ENCODE assay signal across 20 cellular contexts in the genomic region with DNA sequence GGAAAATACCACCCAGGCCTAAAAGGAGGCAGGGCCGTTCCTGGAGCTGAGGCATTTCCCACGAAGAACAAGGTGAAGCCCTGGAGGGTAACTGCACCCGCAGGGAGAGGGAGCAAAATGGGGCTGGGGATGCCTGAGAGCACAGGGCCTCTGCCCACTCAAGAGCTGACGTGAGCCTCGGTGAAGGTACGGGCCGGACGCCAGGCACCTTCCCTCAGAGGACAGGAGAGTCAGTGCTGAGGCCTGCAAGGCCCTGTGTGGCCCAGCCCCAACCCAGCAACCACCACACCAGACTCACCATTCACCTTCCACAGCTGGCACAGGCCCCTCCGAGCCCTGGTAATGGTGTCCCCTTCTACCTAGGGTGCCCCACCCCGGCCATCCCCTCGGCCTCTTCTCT. TPM values are rescaled to one million over a fixed set of nuclear protein-coding genes. Genes with fewer than 3 reads are reported as not detected.
DNase-seq lines count a peak whose midpoint lies in the region; ATAC-seq, FAIRE-seq and TF ChIP-seq lines count a peak whose summit lies in the region.
"Had no signal": no experiment of that assay in that cellular context is flagged by ENCODE, and none has a peak within 500 bp of the region (broad histone marks: within the 10 kb centered on the region; RNA-seq: fewer than 3 reads in every experiment).

No MANE protein-coding gene starts in this region.

- no peaks in the 10 kb centered on the region for H4K20me1 ChIP-seq in HepG2 (ENCODE audit: insufficient read depth, low read length)

- no peak overlapping the region for H3K27ac ChIP-seq in HepG2 (ENCODE audit: extremely low read length, insufficient read depth, low read length)
- H3K27ac ChIP-seq in right lobe of liver: no peak overlapping the region
- no peak overlapping the region for H3K27ac ChIP-seq in CD4-positive, alpha-beta memory T cell (ENCODE audit: low read depth, low read length)
- H3K27ac ChIP-seq: C4-2B had no signal

- POLR2A ChIA-PET in HepG2 (lab: Yijun Ruan, JAX): no interaction called here
- POLR2A ChIA-PET in CD4-positive, alpha-beta memory T cell (lab: Charles Lee; ENCODE audit: partially characterized antibody): interaction anchor here (0.5 to 0.9 kb wide), 2 partner anchors 14 to 333 kb away, joined by 3 to 4 read pairs; no protein-coding TSS in a partner anchor

- H3K4me2 ChIP-seq in HepG2 (ENCODE audit: low read depth, low read length): no peak overlapping the region

- H3K27me3 ChIP-seq in HepG2 (ENCODE audit: control insufficient read depth in 1 of 2, insufficient read depth in 2 of 2, low read length in 2 of 2) (no peaks in the 10 kb centered on the region), right lobe of liver (no peaks in the 10 kb centered on the region), H7 (ENCODE audit: control insufficient read depth, insufficient read depth, low read length) (no peaks in the 10 kb centered on the region)
- H3K27me3 ChIP-seq in CD4-positive, alpha-beta memory T cell (ENCODE audit: insufficient read depth, low read length): no peaks in the 10 kb centered on the region

- ATAC-seq in HepG2: no peak; the same call in 2 of the 3 replicates
- ATAC-seq in right lobe of liver: no peak
- peak; percentile 11 for ATAC-seq in stimulated activated effector memory CD8-positive, alpha-beta T cell treated with anti-CD3 and anti-CD28 coated beads, Interleukin-12 subunit alpha, Interleukin-12 subunit beta, amount 100 ng/mL, for 72 hours

- in situ Hi-C loops in HepG2 (cut with HindIII; ENCODE audit: extremely low pct_ligation_motif_present, low pct_unique_long_range_greater_than_20kb): no loop called here

- H3K4me3 ChIP-seq in HepG2 (replicated peaks in 1 of 3; ENCODE audit: insufficient read depth in 1 of 3, low read depth in 2 of 3, low read length in 3 of 3) (no peak overlapping the region), right lobe of liver (no peak overlapping the region), H7 (ENCODE audit: insufficient read depth, low read depth, low read length) (no peak overlapping the region)
- no peak overlapping the region for H3K4me3 ChIP-seq in CD4-positive, alpha-beta memory T cell (ENCODE audit: low read length in 2 of 2)

- no peaks in the 10 kb centered on the region for H3K27me3 Mint-ChIP-seq in dendritic cell treated with granulocyte-macrophage colony-stimulating factor and Interleukin-4, amounts not matched to agents 40 ng/mL and 50 ng/mL, for 4 days
- H3K27me3 Mint-ChIP-seq in CD4-positive, alpha-beta memory T cell: no peaks in the 10 kb centered on the region
- H3K27me3 Mint-ChIP-seq: B cell; CD8-positive, alpha-beta memory T cell had no signal

- TF ChIP-seq POLR2A in HepG2 (IDR thresholded peaks at IDR 0.05; ENCODE audit: insufficient read depth in 1 of 2, low read depth in 2 of 2, low read length in 2 of 2) (no peak), right lobe of liver (IDR thresholded peaks at IDR 0.05) (no peak)

- CTCF ChIA-PET in HepG2 (lab: Yijun Ruan, JAX; ENCODE audit: low intra/inter-chr PET ratio, low total read pairs): no interaction called here
- CTCF ChIA-PET in CD4-positive, alpha-beta memory T cell (lab: Charles Lee; ENCODE audit: partially characterized antibody): interaction anchor here (1.2 kb wide), 1 partner anchor 92 kb away, joined by 3 read pairs; no protein-coding TSS in a partner anchor

- DNase-seq in HepG2 (ENCODE audit: low spot score) (no peak), right lobe of liver (no peak), H7 (peak; percentile 27), GM19239 (ENCODE audit: insufficient read length, low spot score) (no peak)
- DNase-seq in stimulated activated effector memory CD8-positive, alpha-beta T cell treated with anti-CD3 and anti-CD28 coated beads, Interleukin-12 subunit alpha, Interleukin-12 subunit beta, amount 100 ng/mL, for 72 hours (ENCODE audit: low spot score in 2 of 2): no peak
- no peak for DNase-seq in CD4-positive, alpha-beta memory T cell
- DNase-seq in activated CD4-positive, alpha-beta T cell treated with anti-CD3 and anti-CD28 coated beads, Interleukin-2, amount 50 U/mL, for 48 hours: no peak
- DNase-seq: ACHN; Caco-2; CD8-positive, alpha-beta memory T cell; DND-41; GF-D8; HCEC 1CT; KBM-7 had no signal

- no peak for TF ChIP-seq RAD21 in HepG2 (CRISPR knock-in tag; IDR thresholded peaks at IDR 0.05)

- no peak for FAIRE-seq in HepG2 (lab: Jason Lieb, UNC)
- no peak for FAIRE-seq in GM19239 (lab: Jason Lieb, UNC)
- FAIRE-seq: GM18507, H1, HTR-8/SVneo had no signal

- H3K4me1 ChIP-seq in HepG2 (ENCODE audit: insufficient read depth, low read length) (no peaks in the 10 kb centered on the region), right lobe of liver (no peaks in the 10 kb centered on the region)
- no peaks in the 10 kb centered on the region for H3K4me1 ChIP-seq in CD4-positive, alpha-beta memory T cell (ENCODE audit: insufficient read depth, low read length)
- H3K4me1 ChIP-seq: Caco-2 had no signal

- H3K9me3 Mint-ChIP-seq in dendritic cell treated with granulocyte-macrophage colony-stimulating factor and Interleukin-4, amounts not matched to agents 40 ng/mL and 50 ng/mL, for 4 days: no peaks in the 10 kb centered on the region
- H3K9me3 Mint-ChIP-seq in stimulated activated effector memory CD8-positive, alpha-beta T cell treated with anti-CD3 and anti-CD28 coated beads, Interleukin-12 subunit alpha, Interleukin-12 subunit beta, amount 100 ng/mL, for 72 hours: no peaks in the 10 kb centered on the region
- H3K9me3 Mint-ChIP-seq in CD4-positive, alpha-beta memory T cell: no peaks in the 10 kb centered on the region
- H3K9me3 Mint-ChIP-seq: CD8-positive, alpha-beta memory T cell had no signal

- no peak overlapping the region for H3K9ac ChIP-seq in HepG2 (ENCODE audit: insufficient read depth, low read depth, low read length)

- no peak overlapping the region for H2AFZ ChIP-seq in HepG2 (ENCODE audit: low read length)

- no peak overlapping the region for H3K4me3 Mint-ChIP-seq in dendritic cell treated with granulocyte-macrophage colony-stimulating factor and Interleukin-4, amounts not matched to agents 40 ng/mL and 50 ng/mL, for 4 days
- no peak overlapping the region for H3K4me3 Mint-ChIP-seq in stimulated activated effector memory CD8-positive, alpha-beta T cell treated with anti-CD3 and anti-CD28 coated beads, Interleukin-12 subunit alpha, Interleukin-12 subunit beta, amount 100 ng/mL, for 72 hours
- H3K4me3 Mint-ChIP-seq in CD4-positive, alpha-beta memory T cell: no peak overlapping the region
- H3K4me3 Mint-ChIP-seq: B cell; CD8-positive, alpha-beta memory T cell had no signal

- H3K79me2 ChIP-seq in HepG2 (ENCODE audit: insufficient read depth, low read length): no peaks in the 10 kb centered on the region

- WGBS in HepG2 (ENCODE audit: low lambda C conversion rate): 97% methylated on average over 4 of the region's 11 CpGs
- WGBS in right lobe of liver (ENCODE audit: insufficient coverage, low coverage, low lambda C conversion rate, missing lambda C conversion rate): 80% methylated on average over 1 of the region's 11 CpGs

- no peaks in the 10 kb centered on the region for H3K9me3 ChIP-seq in HepG2 (ENCODE audit: low read length)
- H3K9me3 ChIP-seq in right lobe of liver: no peaks in the 10 kb centered on the region
- H3K9me3 ChIP-seq in CD4-positive, alpha-beta memory T cell (ENCODE audit: control insufficient read depth in 1 of 2, low read length in 2 of 2): no peaks in the 10 kb centered on the region
- H3K9me3 ChIP-seq: Caco-2 had no signal

- H3K27ac Mint-ChIP-seq in dendritic cell treated with granulocyte-macrophage colony-stimulating factor and Interleukin-4, amounts not matched to agents 40 ng/mL and 50 ng/mL, for 4 days: peak overlapping the region; percentile 70
- H3K27ac Mint-ChIP-seq in stimulated activated effector memory CD8-positive, alpha-beta T cell treated with anti-CD3 and anti-CD28 coated beads, Interleukin-12 subunit alpha, Interleukin-12 subunit beta, amount 100 ng/mL, for 72 hours: peak overlapping the region; percentile 65
- no peak overlapping the region for H3K27ac Mint-ChIP-seq in CD4-positive, alpha-beta memory T cell
- H3K27ac Mint-ChIP-seq: B cell had no signal

- H3K36me3 ChIP-seq in HepG2 (replicated peaks in 1 of 2; ENCODE audit: control insufficient read depth in 1 of 2, insufficient read depth in 2 of 2, low read length in 2 of 2) (peaks cover 45 to 87% of the 10 kb centered on the region in 2 experiments), right lobe of liver (peaks cover 4 to 84% (median 36%) of the 10 kb centered on the region in 4 donors), H7 (replicated peaks; ENCODE audit: control insufficient read depth, insufficient read depth, low read length) (peaks cover 66% of the 10 kb centered on the region)
- H3K36me3 ChIP-seq in CD4-positive, alpha-beta memory T cell (ENCODE audit: insufficient read depth, low read length): peaks cover 85% of the 10 kb centered on the region

- intact Hi-C loops in HepG2 (cut with micrococcal nuclease; ENCODE audit: unreplicated experiment) (no loop called here), right lobe of liver (cut with DNase I) (no loop called here)
- intact Hi-C loops in dendritic cell treated with granulocyte-macrophage colony-stimulating factor and Interleukin-4, amounts not matched to agents 40 ng/mL and 50 ng/mL, for 4 days (cut with micrococcal nuclease): no loop called here
- intact Hi-C loops in CD4-positive, alpha-beta memory T cell (cut with micrococcal nuclease): no loop called here

- no peak for TF ChIP-seq CTCF in HepG2 (CRISPR knock-in tag; IDR thresholded peaks at IDR 0.05)
- no peak for TF ChIP-seq CTCF in right lobe of liver (IDR thresholded peaks at IDR 0.05)

- no peaks in the 10 kb centered on the region for H3K4me1 Mint-ChIP-seq in dendritic cell treated with granulocyte-macrophage colony-stimulating factor and Interleukin-4, amounts not matched to agents 40 ng/mL and 50 ng/mL, for 4 days (ENCODE audit: low read depth)
- H3K4me1 Mint-ChIP-seq in stimulated activated effector memory CD8-positive, alpha-beta T cell treated with anti-CD3 and anti-CD28 coated beads, Interleukin-12 subunit alpha, Interleukin-12 subunit beta, amount 100 ng/mL, for 72 hours: peaks cover 6% of the 10 kb centered on the region
- H3K4me1 Mint-ChIP-seq in CD4-positive, alpha-beta memory T cell: no peaks in the 10 kb centered on the region
- H3K4me1 Mint-ChIP-seq: B cell; CD8-positive, alpha-beta memory T cell had no signal

- H3K36me3 Mint-ChIP-seq in dendritic cell treated with granulocyte-macrophage colony-stimulating factor and Interleukin-4, amounts not matched to agents 40 ng/mL and 50 ng/mL, for 4 days (ENCODE audit: low read depth): peaks cover 100% of the 10 kb centered on the region
- H3K36me3 Mint-ChIP-seq in stimulated activated effector memory CD8-positive, alpha-beta T cell treated with anti-CD3 and anti-CD28 coated beads, Interleukin-12 subunit alpha, Interleukin-12 subunit beta, amount 100 ng/mL, for 72 hours: peaks cover 100% of the 10 kb centered on the region
- H3K36me3 Mint-ChIP-seq in CD4-positive, alpha-beta memory T cell: peaks cover 72 to 76% of the 10 kb centered on the region in 2 donors

- BruUV-seq in HepG2 (replicated peaks; lab: Mats Ljungman, UMichigan): no TSS peak

- no peak for TF ChIP-seq EP300 in HepG2 (IDR thresholded peaks at IDR 0.05; ENCODE audit: low read depth in 2 of 2, low read length in 2 of 2)
- TF ChIP-seq EP300 in HepG2 (CRISPR knock-in tag; IDR thresholded peaks at IDR 0.05; ENCODE audit: borderline replicate concordance): no peak

RNA-seq across cellular contexts. Expression of a gene that starts 36.3 kb away (rescaled TPM):
- total RNA-seq in HepG2 (2016; rRNA removed; fragmentation: Illumina TruSeq; extraction: Trizol) (71.3 and 91.1 TPM in 2 replicates), right lobe of liver (10 to 100 TPM; 12.6 to 37.3 (median 24.4) TPM)
- total RNA-seq in HepG2 (2016; cell fraction: cytosol; rRNA removed; fragmentation: Illumina TruSeq; extraction: Trizol; ENCODE audit: low read depth): 19.2 and 22.3 TPM in 2 replicates
- total RNA-seq in HepG2 (2016; cell fraction: insoluble cytoplasmic fraction; rRNA removed; fragmentation: Illumina TruSeq; extraction: Trizol): 56.4 and 79.8 TPM in 2 replicates
- total RNA-seq in HepG2 (2016; cell fraction: membrane; rRNA removed; fragmentation: Illumina TruSeq; extraction: Trizol): 22.8 and 25.9 TPM in 2 replicates
- total RNA-seq in HepG2 (2016; cell fraction: nucleus; rRNA removed; fragmentation: Illumina TruSeq; extraction: Trizol): 75.7 and 86.8 TPM in 2 replicates
- 24.5 and 31.2 TPM in 2 replicates for polyA plus RNA-seq in HepG2 (2011; rRNA removed)
- 8.4 and 10.3 TPM in 2 replicates for polyA plus RNA-seq in HepG2 (2011; cell fraction: cytosol; rRNA removed)
- polyA plus RNA-seq in HepG2 (2011; cell fraction: nucleus; rRNA removed): 93.5 and 117 TPM in 2 replicates
- 44.7 and 63.7 TPM in 2 replicates for polyA plus RNA-seq in HepG2 (2012)
- polyA plus RNA-seq in HepG2 (2016; cell fraction: cytosol; fragmentation: Illumina TruSeq; extraction: Trizol; ENCODE audit: low read depth): 4.3 and 4.9 TPM in 2 replicates
- polyA plus RNA-seq in HepG2 (2016; cell fraction: insoluble cytoplasmic fraction; fragmentation: Illumina TruSeq; extraction: Trizol; ENCODE audit: low read depth): 51.8 and 69.6 TPM in 2 replicates
- 11.8 and 13.3 TPM in 2 replicates for polyA plus RNA-seq in HepG2 (2016; cell fraction: membrane; fragmentation: Illumina TruSeq; extraction: Trizol; ENCODE audit: low read depth)
- 227 and 231 TPM in 2 replicates for polyA plus RNA-seq in HepG2 (2016; cell fraction: nucleus; fragmentation: Illumina TruSeq; extraction: Trizol; ENCODE audit: insufficient read depth, low read depth)
- 52.1 and 125 TPM in 2 replicates for polyA minus RNA-seq in HepG2 (2011; rRNA and poly(A)+ RNA removed; ENCODE audit: low replicate concordance)
- 28.0 and 28.5 TPM in 2 replicates for polyA minus RNA-seq in HepG2 (2011; cell fraction: cytosol; rRNA and poly(A)+ RNA removed)
- 40.2 and 40.9 TPM in 2 replicates for polyA minus RNA-seq in HepG2 (2011; cell fraction: nucleus; rRNA and poly(A)+ RNA removed)
- 128 and 129 TPM in 2 replicates for total RNA-seq in H7 (2014; rRNA removed; shearing (Covaris generic))
- 100 to 1,000 TPM; 208 to 250 TPM for total RNA-seq in CD4-positive, alpha-beta memory T cell
- 100 to 1,000 TPM in 1 of 2 donors, 10 to 100 TPM in 1; 53.5 to 166 TPM for polyA plus RNA-seq in CD4-positive, alpha-beta memory T cell

RNA-seq across cellular contexts. Expression of a gene that starts 38.8 kb away (rescaled TPM):
- total RNA-seq in HepG2 (2016; rRNA removed; fragmentation: Illumina TruSeq; extraction: Trizol) (173 and 206 TPM in 2 replicates), right lobe of liver (100 to 1,000 TPM in 2 of 6 experiments, 10 to 100 TPM in 4; 68.5 to 142 (median 81.4) TPM)
- total RNA-seq in HepG2 (2016; cell fraction: cytosol; rRNA removed; fragmentation: Illumina TruSeq; extraction: Trizol; ENCODE audit: low read depth): 168 and 195 TPM in 2 replicates
- 150 and 220 TPM in 2 replicates for total RNA-seq in HepG2 (2016; cell fraction: insoluble cytoplasmic fraction; rRNA removed; fragmentation: Illumina TruSeq; extraction: Trizol)
- 162 and 175 TPM in 2 replicates for total RNA-seq in HepG2 (2016; cell fraction: membrane; rRNA removed; fragmentation: Illumina TruSeq; extraction: Trizol)
- 111 and 116 TPM in 2 replicates for total RNA-seq in HepG2 (2016; cell fraction: nucleus; rRNA removed; fragmentation: Illumina TruSeq; extraction: Trizol)
- 135 and 141 TPM in 2 replicates for polyA plus RNA-seq in HepG2 (2011; rRNA removed)
- 116 and 159 TPM in 2 replicates for polyA plus RNA-seq in HepG2 (2011; cell fraction: cytosol; rRNA removed)
- 984 and 1,211 TPM in 2 replicates for polyA plus RNA-seq in HepG2 (2011; cell fraction: nucleus; rRNA removed)
- 126 and 143 TPM in 2 replicates for polyA plus RNA-seq in HepG2 (2012)
- 131 and 139 TPM in 2 replicates for polyA plus RNA-seq in HepG2 (2016; cell fraction: cytosol; fragmentation: Illumina TruSeq; extraction: Trizol; ENCODE audit: low read depth)
- 150 and 174 TPM in 2 replicates for polyA plus RNA-seq in HepG2 (2016; cell fraction: insoluble cytoplasmic fraction; fragmentation: Illumina TruSeq; extraction: Trizol; ENCODE audit: low read depth)
- polyA plus RNA-seq in HepG2 (2016; cell fraction: membrane; fragmentation: Illumina TruSeq; extraction: Trizol; ENCODE audit: low read depth): 143 and 147 TPM in 2 replicates
- 284 and 296 TPM in 2 replicates for polyA plus RNA-seq in HepG2 (2016; cell fraction: nucleus; fragmentation: Illumina TruSeq; extraction: Trizol; ENCODE audit: insufficient read depth, low read depth)
- 86.0 and 105 TPM in 2 replicates for polyA minus RNA-seq in HepG2 (2011; rRNA and poly(A)+ RNA removed; ENCODE audit: low replicate concordance)
- 35.8 and 39.9 TPM in 2 replicates for polyA minus RNA-seq in HepG2 (2011; cell fraction: cytosol; rRNA and poly(A)+ RNA removed)
- 64.5 and 67.1 TPM in 2 replicates for polyA minus RNA-seq in HepG2 (2011; cell fraction: nucleus; rRNA and poly(A)+ RNA removed)
- total RNA-seq in H7 (2014; rRNA removed; shearing (Covaris generic)): 354 and 376 TPM in 2 replicates
- total RNA-seq in CD4-positive, alpha-beta memory T cell: 100 to 1,000 TPM; 306 to 315 TPM
- polyA plus RNA-seq in CD4-positive, alpha-beta memory T cell: 100 to 1,000 TPM; 226 to 239 TPM

RNA-seq across cellular contexts. Expression of a gene that starts 47.0 kb away (rescaled TPM):
- total RNA-seq in HepG2 (2016; rRNA removed; fragmentation: Illumina TruSeq; extraction: Trizol) (1.5 and 4.0 TPM in 2 replicates), right lobe of liver (1 to 10 TPM; 2.9 to 6.8 (median 5.0) TPM)
- 0.44 and 0.51 TPM in 2 replicates for total RNA-seq in HepG2 (2016; cell fraction: cytosol; rRNA removed; fragmentation: Illumina TruSeq; extraction: Trizol; ENCODE audit: low read depth)
- 1.2 and 3.7 TPM in 2 replicates for total RNA-seq in HepG2 (2016; cell fraction: insoluble cytoplasmic fraction; rRNA removed; fragmentation: Illumina TruSeq; extraction: Trizol)
- 1.00 and 1.3 TPM in 2 replicates for total RNA-seq in HepG2 (2016; cell fraction: membrane; rRNA removed; fragmentation: Illumina TruSeq; extraction: Trizol)
- 3.5 and 5.0 TPM in 2 replicates for total RNA-seq in HepG2 (2016; cell fraction: nucleus; rRNA removed; fragmentation: Illumina TruSeq; extraction: Trizol)
- 7.8 and 13.2 TPM in 2 replicates for polyA plus RNA-seq in HepG2 (2011; rRNA removed)
- polyA plus RNA-seq in HepG2 (2011; cell fraction: cytosol; rRNA removed): 3.7 and 6.4 TPM in 2 replicates
- polyA plus RNA-seq in HepG2 (2011; cell fraction: nucleus; rRNA removed): 54.8 and 89.7 TPM in 2 replicates
- 9.0 and 12.8 TPM in 2 replicates for polyA plus RNA-seq in HepG2 (2012)
- polyA plus RNA-seq in HepG2 (2016; cell fraction: cytosol; fragmentation: Illumina TruSeq; extraction: Trizol; ENCODE audit: low read depth): 0.51 and 0.64 TPM in 2 replicates
- polyA plus RNA-seq in HepG2 (2016; cell fraction: insoluble cytoplasmic fraction; fragmentation: Illumina TruSeq; extraction: Trizol; ENCODE audit: low read depth): 2.7 and 3.1 TPM in 2 replicates
- polyA plus RNA-seq in HepG2 (2016; cell fraction: membrane; fragmentation: Illumina TruSeq; extraction: Trizol; ENCODE audit: low read depth): 0.66 and 0.74 TPM in 2 replicates
- polyA plus RNA-seq in HepG2 (2016; cell fraction: nucleus; fragmentation: Illumina TruSeq; extraction: Trizol; ENCODE audit: insufficient read depth, low read depth): 26.8 and 36.2 TPM in 2 replicates
- 18.1 and 21.5 TPM in 2 replicates for polyA minus RNA-seq in HepG2 (2011; rRNA and poly(A)+ RNA removed; ENCODE audit: low replicate concordance)
- 5.4 and 5.5 TPM in 2 replicates for polyA minus RNA-seq in HepG2 (2011; cell fraction: cytosol; rRNA and poly(A)+ RNA removed)
- polyA minus RNA-seq in HepG2 (2011; cell fraction: nucleus; rRNA and poly(A)+ RNA removed): 8.0 and 12.6 TPM in 2 replicates
- 0.87 and 6.2 TPM in 2 replicates for total RNA-seq in H7 (2014; rRNA removed; shearing (Covaris generic))
- 10 to 100 TPM; 42.6 to 49.7 TPM for total RNA-seq in CD4-positive, alpha-beta memory T cell
- polyA plus RNA-seq in CD4-positive, alpha-beta memory T cell: 1 to 10 TPM in 1 of 2 donors, under 1 TPM in 1; 0.24 to 4.7 TPM

RNA-seq across cellular contexts. Expression of a gene that starts 52.3 kb away (rescaled TPM):
- total RNA-seq in HepG2 (2016; rRNA removed; fragmentation: Illumina TruSeq; extraction: Trizol): 23.9 and 36.2 TPM in 2 replicates
- 17.2 and 20.8 TPM in 2 replicates for total RNA-seq in HepG2 (2016; cell fraction: cytosol; rRNA removed; fragmentation: Illumina TruSeq; extraction: Trizol; ENCODE audit: low read depth)
- 22.0 and 41.0 TPM in 2 replicates for total RNA-seq in HepG2 (2016; cell fraction: insoluble cytoplasmic fraction; rRNA removed; fragmentation: Illumina TruSeq; extraction: Trizol)
- 19.3 and 20.0 TPM in 2 replicates for total RNA-seq in HepG2 (2016; cell fraction: membrane; rRNA removed; fragmentation: Illumina TruSeq; extraction: Trizol)
- total RNA-seq in HepG2 (2016; cell fraction: nucleus; rRNA removed; fragmentation: Illumina TruSeq; extraction: Trizol): 29.5 and 36.7 TPM in 2 replicates
- polyA plus RNA-seq in HepG2 (2011; rRNA removed): 41.9 and 53.5 TPM in 2 replicates
- 25.0 and 35.7 TPM in 2 replicates for polyA plus RNA-seq in HepG2 (2011; cell fraction: cytosol; rRNA removed)
- 105 and 138 TPM in 2 replicates for polyA plus RNA-seq in HepG2 (2011; cell fraction: nucleus; rRNA removed)
- polyA plus RNA-seq in HepG2 (2012): 23.5 and 24.7 TPM in 2 replicates
- polyA plus RNA-seq in HepG2 (2016; cell fraction: cytosol; fragmentation: Illumina TruSeq; extraction: Trizol; ENCODE audit: low read depth): 7.2 and 9.4 TPM in 2 replicates
- 27.4 and 29.3 TPM in 2 replicates for polyA plus RNA-seq in HepG2 (2016; cell fraction: insoluble cytoplasmic fraction; fragmentation: Illumina TruSeq; extraction: Trizol; ENCODE audit: low read depth)
- polyA plus RNA-seq in HepG2 (2016; cell fraction: membrane; fragmentation: Illumina TruSeq; extraction: Trizol; ENCODE audit: low read depth): 9.2 and 10.0 TPM in 2 replicates
- polyA plus RNA-seq in HepG2 (2016; cell fraction: nucleus; fragmentation: Illumina TruSeq; extraction: Trizol; ENCODE audit: insufficient read depth, low read depth): 78.4 and 87.0 TPM in 2 replicates
- 133 and 258 TPM in 2 replicates for polyA minus RNA-seq in HepG2 (2011; rRNA and poly(A)+ RNA removed; ENCODE audit: low replicate concordance)
- polyA minus RNA-seq in HepG2 (2011; cell fraction: cytosol; rRNA and poly(A)+ RNA removed): 18.6 and 19.3 TPM in 2 replicates
- 54.0 and 63.7 TPM in 2 replicates for polyA minus RNA-seq in HepG2 (2011; cell fraction: nucleus; rRNA and poly(A)+ RNA removed)
- total RNA-seq in right lobe of liver: 10 to 100 TPM; 11.2 to 19.9 (median 18.4) TPM
- total RNA-seq in H7 (2014; rRNA removed; shearing (Covaris generic)): 52.9 and 54.4 TPM in 2 replicates
- total RNA-seq in CD4-positive, alpha-beta memory T cell: 100 to 1,000 TPM in 1 of 2 experiments, 10 to 100 TPM in 1; 92.5 to 102 TPM
- 10 to 100 TPM; 14.5 to 51.1 TPM for polyA plus RNA-seq in CD4-positive, alpha-beta memory T cell

RNA-seq across cellular contexts. Expression of a gene that starts 56.0 kb away (rescaled TPM):
- total RNA-seq in HepG2 (2016; rRNA removed; fragmentation: Illumina TruSeq; extraction: Trizol) (0.15 TPM in 1 of 2 replicates, not detected in the other), right lobe of liver (10 to 100 TPM; 12.6 to 18.6 (median 15.0) TPM)
- not detected in 2 replicates for total RNA-seq in HepG2 (2016; cell fraction: cytosol; rRNA removed; fragmentation: Illumina TruSeq; extraction: Trizol; ENCODE audit: low read depth)
- total RNA-seq in HepG2 (2016; cell fraction: insoluble cytoplasmic fraction; rRNA removed; fragmentation: Illumina TruSeq; extraction: Trizol): 0.24 TPM in 1 of 2 replicates, not detected in the other
- total RNA-seq in HepG2 (2016; cell fraction: membrane; rRNA removed; fragmentation: Illumina TruSeq; extraction: Trizol): 0.14 TPM in 1 of 2 replicates, not detected in the other
- total RNA-seq in HepG2 (2016; cell fraction: nucleus; rRNA removed; fragmentation: Illumina TruSeq; extraction: Trizol): 0.31 TPM in 1 of 2 replicates, not detected in the other
- 1.4 and 2.2 TPM in 2 replicates for polyA plus RNA-seq in HepG2 (2011; rRNA removed)
- 1.8 and 2.1 TPM in 2 replicates for polyA plus RNA-seq in HepG2 (2011; cell fraction: cytosol; rRNA removed)
- 4.3 and 5.8 TPM in 2 replicates for polyA plus RNA-seq in HepG2 (2011; cell fraction: nucleus; rRNA removed)
- 0.85 and 1.0 TPM in 2 replicates for polyA plus RNA-seq in HepG2 (2012)
- polyA plus RNA-seq in HepG2 (2016; cell fraction: cytosol; fragmentation: Illumina TruSeq; extraction: Trizol; ENCODE audit: low read depth): 0.18 and 0.20 TPM in 2 replicates
- 0.16 TPM in 1 of 2 replicates, not detected in the other for polyA plus RNA-seq in HepG2 (2016; cell fraction: insoluble cytoplasmic fraction; fragmentation: Illumina TruSeq; extraction: Trizol; ENCODE audit: low read depth)
- polyA plus RNA-seq in HepG2 (2016; cell fraction: membrane; fragmentation: Illumina TruSeq; extraction: Trizol; ENCODE audit: low read depth): 0.09 TPM in 1 of 2 replicates, not detected in the other
- 0.70 TPM in 1 of 2 replicates, not detected in the other for polyA plus RNA-seq in HepG2 (2016; cell fraction: nucleus; fragmentation: Illumina TruSeq; extraction: Trizol; ENCODE audit: insufficient read depth, low read depth)
- 0.30 and 0.96 TPM in 2 replicates for polyA minus RNA-seq in HepG2 (2011; rRNA and poly(A)+ RNA removed; ENCODE audit: low replicate concordance)
- 0.53 and 0.89 TPM in 2 replicates for polyA minus RNA-seq in HepG2 (2011; cell fraction: cytosol; rRNA and poly(A)+ RNA removed)
- polyA minus RNA-seq in HepG2 (2011; cell fraction: nucleus; rRNA and poly(A)+ RNA removed): 0.25 and 0.52 TPM in 2 replicates
- 0.15 TPM in 1 of 2 replicates, not detected in the other for total RNA-seq in H7 (2014; rRNA removed; shearing (Covaris generic))
- under 1 TPM; 0.52 to 0.83 TPM for total RNA-seq in CD4-positive, alpha-beta memory T cell
- polyA plus RNA-seq in CD4-positive, alpha-beta memory T cell: under 1 TPM; 0.19 to 0.29 TPM
- total RNA-seq: H1 had no signal

Comparison
In these comparisons a context has a peak if more than half of its experiments do, and no peak if none do; other contexts are left out.
1. H3K27ac Mint-ChIP-seq: peak in dendritic cell treated with granulocyte-macrophage colony-stimulating factor and Interleukin-4, amounts not matched to agents 40 ng/mL and 50 ng/mL, for 4 days (single experiment) and stimulated activated effector memory CD8-positive, alpha-beta T cell treated with anti-CD3 and anti-CD28 coated beads, Interleukin-12 subunit alpha, Interleukin-12 subunit beta, amount 100 ng/mL, for 72 hours (single experiment); none in CD4-positive, alpha-beta memory T cell (0 of 7).